In genomic region chr11:43504316-43504950, GRCh38 we compare ENCODE assay signal across 9 cellular contexts.
DNase-seq lines count a peak whose midpoint lies in the region; ATAC-seq and TF ChIP-seq lines count a peak whose summit lies in the region.
"Had no signal": no experiment of that assay in that cellular context is flagged by ENCODE, and none has a peak within 500 bp of the region (broad histone marks: within the 10 kb centered on the region; RNA-seq: fewer than 3 reads in every experiment).

No MANE protein-coding gene starts in this region.

- no peaks in the 10 kb centered on the region for H3K27me3 ChIP-seq in testis

- no peaks in the 10 kb centered on the region for H3K4me1 ChIP-seq in testis

- H3K4me3 ChIP-seq in testis, result no peak overlapping the region
- H3K4me3 ChIP-seq: thoracic aorta had no signal

- TF ChIP-seq CTCF in endothelial cell (IDR thresholded peaks at IDR 0.05; ENCODE audit: unreplicated experiment), result no peak
- peak; percentile 33 to 48 (median 42) for TF ChIP-seq CTCF in testis (IDR thresholded peaks at IDR 0.05)

- ATAC-seq in GM21619 (IDR thresholded peaks at IDR 0.05; ENCODE audit: unreplicated experiment) (no peak), HG03457 (IDR thresholded peaks at IDR 0.05; ENCODE audit: unreplicated experiment) (no peak), HG03108 (IDR thresholded peaks at IDR 0.05; ENCODE audit: unreplicated experiment) (no peak)

- peaks cover 11% of the 10 kb centered on the region for H3K27me3 Mint-ChIP-seq in activated CD4-positive, alpha-beta memory T cell treated with anti-CD3 and anti-CD28 coated beads for 36 hours
- peaks cover 11% of the 10 kb centered on the region for H3K27me3 Mint-ChIP-seq in activated CD4-positive, alpha-beta memory T cell treated with anti-CD3 and anti-CD28 coated beads, Interleukin-2, amount 10 ng/mL, durations not matched to agents 7 days and 5 days
- H3K27me3 Mint-ChIP-seq in endothelial cell (ENCODE audit: unreplicated experiment), result peaks cover 3% of the 10 kb centered on the region

- 75 to 82% methylated on average over 5 to 7 of the region's 7 CpGs for WGBS in testis, 2 donors

- no peak overlapping the region for H3K4me3 Mint-ChIP-seq in activated CD4-positive, alpha-beta memory T cell treated with anti-CD3 and anti-CD28 coated beads for 36 hours
- H3K4me3 Mint-ChIP-seq in activated CD4-positive, alpha-beta memory T cell treated with anti-CD3 and anti-CD28 coated beads, Interleukin-2, amount 10 ng/mL, durations not matched to agents 7 days and 5 days, result no peak overlapping the region
- no peak overlapping the region for H3K4me3 Mint-ChIP-seq in endothelial cell (ENCODE audit: unreplicated experiment)

- H3K9me3 Mint-ChIP-seq in activated CD4-positive, alpha-beta memory T cell treated with anti-CD3 and anti-CD28 coated beads for 36 hours, result peaks cover 3% of the 10 kb centered on the region
- no peaks in the 10 kb centered on the region for H3K9me3 Mint-ChIP-seq in activated CD4-positive, alpha-beta memory T cell treated with anti-CD3 and anti-CD28 coated beads, Interleukin-2, amount 10 ng/mL, durations not matched to agents 7 days and 5 days
- H3K9me3 Mint-ChIP-seq in endothelial cell (ENCODE audit: unreplicated experiment), result peaks cover 5% of the 10 kb centered on the region

- DNase-seq in activated CD4-positive, alpha-beta memory T cell treated with anti-CD3 and anti-CD28 coated beads for 36 hours, result peak; percentile 16
- no peak for DNase-seq in activated CD4-positive, alpha-beta memory T cell treated with anti-CD3 and anti-CD28 coated beads, Interleukin-2, amount 10 ng/mL, durations not matched to agents 7 days and 5 days
- DNase-seq in NCI-H2196 (lab: John Stamatoyannopoulos, UW; ENCODE audit: unreplicated experiment) (peak; percentile 37), endothelial cell (ENCODE audit: low spot score) (peak; percentile 35), testis (peak; percentile 65)

- TF ChIP-seq POLR2A in testis (IDR thresholded peaks at IDR 0.05), result no peak

- H3K9me3 ChIP-seq in testis, result no peaks in the 10 kb centered on the region
- H3K9me3 ChIP-seq: thoracic aorta had no signal

- H3K36me3 ChIP-seq in testis (ENCODE audit: low read depth, missing control alignments), result no peaks in the 10 kb centered on the region
- H3K36me3 ChIP-seq: thoracic aorta had no signal

- no peaks in the 10 kb centered on the region for H3K36me3 Mint-ChIP-seq in activated CD4-positive, alpha-beta memory T cell treated with anti-CD3 and anti-CD28 coated beads for 36 hours
- no peaks in the 10 kb centered on the region for H3K36me3 Mint-ChIP-seq in activated CD4-positive, alpha-beta memory T cell treated with anti-CD3 and anti-CD28 coated beads, Interleukin-2, amount 10 ng/mL, durations not matched to agents 7 days and 5 days (ENCODE audit: low read depth)
- H3K36me3 Mint-ChIP-seq in endothelial cell (ENCODE audit: low read depth, unreplicated experiment), result peaks cover 4% of the 10 kb centered on the region

- H3K27ac Mint-ChIP-seq in activated CD4-positive, alpha-beta memory T cell treated with anti-CD3 and anti-CD28 coated beads for 36 hours, result no peak overlapping the region
- no peak overlapping the region for H3K27ac Mint-ChIP-seq in activated CD4-positive, alpha-beta memory T cell treated with anti-CD3 and anti-CD28 coated beads, Interleukin-2, amount 10 ng/mL, durations not matched to agents 7 days and 5 days
- no peak overlapping the region for H3K27ac Mint-ChIP-seq in endothelial cell (ENCODE audit: unreplicated experiment)

- CTCF ChIA-PET in activated CD4-positive, alpha-beta memory T cell treated with anti-CD3 and anti-CD28 coated beads for 36 hours (lab: Charles Lee), result interaction anchor here (0.9 to 3.1 kb wide), 7 partner anchors 10 to 347 kb away, joined by 3 to 13 read pairs (median 5); no protein-coding TSS in a partner anchor
- CTCF ChIA-PET in activated CD4-positive, alpha-beta memory T cell treated with anti-CD3 and anti-CD28 coated beads, Interleukin-2, amount 10 ng/mL, durations not matched to agents 7 days and 5 days (lab: Charles Lee), result interaction anchor here (1.1 to 1.8 kb wide), 2 partner anchors 61 to 347 kb away, joined by 3 to 4 read pairs; no protein-coding TSS in a partner anchor

- intact Hi-C loops in activated CD4-positive, alpha-beta memory T cell treated with anti-CD3 and anti-CD28 coated beads for 36 hours (cut with micrococcal nuclease), result loop anchor here (5.0 kb wide), 1 partner anchor 63 kb away; no protein-coding TSS in a partner anchor
- intact Hi-C loops in testis (cut with DNase I; ENCODE audit: low total_unique reads), result no loop called here

- H3K27ac ChIP-seq in testis, result no peak overlapping the region
- H3K27ac ChIP-seq: thoracic aorta had no signal

- POLR2A ChIA-PET in activated CD4-positive, alpha-beta memory T cell treated with anti-CD3 and anti-CD28 coated beads for 36 hours (lab: Charles Lee), result no interaction called here
- POLR2A ChIA-PET in activated CD4-positive, alpha-beta memory T cell treated with anti-CD3 and anti-CD28 coated beads, Interleukin-2, amount 10 ng/mL, durations not matched to agents 7 days and 5 days (lab: Charles Lee), result no interaction called here

- no peaks in the 10 kb centered on the region for H3K4me1 Mint-ChIP-seq in activated CD4-positive, alpha-beta memory T cell treated with anti-CD3 and anti-CD28 coated beads for 36 hours (ENCODE audit: low read depth)
- H3K4me1 Mint-ChIP-seq in activated CD4-positive, alpha-beta memory T cell treated with anti-CD3 and anti-CD28 coated beads, Interleukin-2, amount 10 ng/mL, durations not matched to agents 7 days and 5 days, result peaks cover 13% of the 10 kb centered on the region
- peaks cover 18% of the 10 kb centered on the region for H3K4me1 Mint-ChIP-seq in endothelial cell (ENCODE audit: unreplicated experiment)
